In genomic region chr22:22928666-22929380, GRCh38 we compare ENCODE assay signal across 9 cellular contexts. TPM values are rescaled to one million over a fixed set of nuclear protein-coding genes. Genes with fewer than 3 reads are reported as not detected.
DNase-seq lines count a peak whose midpoint lies in the region; ATAC-seq and TF ChIP-seq lines count a peak whose summit lies in the region.
"Had no signal": no experiment of that assay in that cellular context is flagged by ENCODE, and none has a peak within 500 bp of the region (broad histone marks: within the 10 kb centered on the region; RNA-seq: fewer than 3 reads in every experiment).

No MANE protein-coding gene starts in this region.

- H3K36me3 Mint-ChIP-seq in memory B cell: no peaks in the 10 kb centered on the region

- ATAC-seq in GM18508 (IDR thresholded peaks at IDR 0.05; ENCODE audit: insufficient read depth, unreplicated experiment) (peak; percentile 51), GM21723 (IDR thresholded peaks at IDR 0.05; ENCODE audit: unreplicated experiment) (peak; percentile 82), memory B cell (ENCODE audit: low read depth) (peak; percentile 94), gastroesophageal sphincter (no peak)

- peaks cover 70% of the 10 kb centered on the region for H3K27me3 ChIP-seq in gastroesophageal sphincter

- no peak overlapping the region for H3K27ac ChIP-seq in gastroesophageal sphincter
- H3K27ac ChIP-seq: parathyroid adenoma had no signal

- peak; percentile 52 for DNase-seq in KG1 (lab: John Stamatoyannopoulos, UW)
- DNase-seq in activated CD8-positive, alpha-beta memory T cell treated with anti-CD3 and anti-CD28 coated beads, Interleukin-2, amount 50 U/mL, for 48 hours: peak; percentile 69
- peak; percentile 82 to 91 for DNase-seq in memory B cell (ENCODE audit: low spot score in 2 of 2)
- no peak for DNase-seq in OCI-M2 (lab: John Stamatoyannopoulos, UW; ENCODE audit: unreplicated experiment)
- no peak for DNase-seq in NCI-H510A treated with DMSO at 0.1 percent for 48 hours (lab: John Stamatoyannopoulos, UW)

- H3K36me3 ChIP-seq in gastroesophageal sphincter: no peaks in the 10 kb centered on the region

- H3K27me3 Mint-ChIP-seq in memory B cell: no peaks in the 10 kb centered on the region

- peak overlapping the region; percentile 97 for H3K27ac Mint-ChIP-seq in memory B cell

- H3K4me1 Mint-ChIP-seq in memory B cell: peaks cover 81% of the 10 kb centered on the region

- no peak for TF ChIP-seq CTCF in gastroesophageal sphincter (IDR thresholded peaks at IDR 0.05)

- no peaks in the 10 kb centered on the region for H3K9me3 Mint-ChIP-seq in memory B cell

- TF ChIP-seq POLR2A in gastroesophageal sphincter (IDR thresholded peaks at IDR 0.05): no peak

- peak overlapping the region; percentile 24 for H3K4me3 Mint-ChIP-seq in memory B cell

- H3K4me3 ChIP-seq in gastroesophageal sphincter: no peak overlapping the region

- H3K9me3 ChIP-seq in gastroesophageal sphincter: no peaks in the 10 kb centered on the region

- WGBS in gastroesophageal sphincter (ENCODE audit: low coverage in 1 of 2), 2 donors: 60% methylated on average over 1 to 2 of the region's 11 CpGs

- no peak for TF ChIP-seq EP300 in gastroesophageal sphincter (IDR thresholded peaks at IDR 0.05)

- peaks cover 0 to 5% (median 0%) of the 10 kb centered on the region in 3 donors for H3K4me1 ChIP-seq in gastroesophageal sphincter
- H3K4me1 ChIP-seq: parathyroid adenoma had no signal

RNA-seq across cellular contexts. Expression of gene IGLL5, which starts 41.2 kb away (rescaled TPM):
- 1 to 10 TPM in 1 of 4 donors, not detected in 3; 4.1 TPM for total RNA-seq in gastroesophageal sphincter

Comparison
In these comparisons a context has a peak if more than half of its experiments do, and no peak if none do; other contexts are left out.
1. DNase-seq: peak in KG1 (single experiment), activated CD8-positive, alpha-beta memory T cell treated with anti-CD3 and anti-CD28 coated beads, Interleukin-2, amount 50 U/mL, for 48 hours (single experiment) and memory B cell (2 of 2); none in OCI-M2 (single experiment) and NCI-H510A treated with DMSO at 0.1 percent for 48 hours (single experiment).